ENCODE assay signal across 24 cellular contexts in the genomic region with DNA sequence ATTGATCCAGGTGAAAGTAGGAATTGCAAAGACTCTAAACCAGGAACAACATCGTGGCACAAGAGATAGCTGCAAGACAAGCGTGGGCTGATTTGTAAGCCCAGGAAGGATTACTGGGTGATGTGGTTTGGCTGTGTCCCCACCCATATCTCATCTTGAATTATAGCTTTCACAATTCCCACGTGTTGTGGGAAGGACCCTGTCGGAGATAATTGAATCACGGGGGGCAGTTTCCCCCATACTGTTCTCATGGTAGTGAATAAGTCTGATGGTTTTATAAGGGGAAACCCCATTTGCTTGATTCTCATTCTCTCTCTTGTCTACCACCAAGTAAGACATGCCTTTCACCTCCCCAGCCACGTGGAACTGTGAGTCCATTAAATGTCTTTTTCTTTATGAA. TPM values are rescaled to one million over a fixed set of nuclear protein-coding genes. Genes with fewer than 3 reads are reported as not detected.
A peak's percentile ranks its signal among the peaks of the same experiment; 100 is the strongest.
DNase-seq lines count a peak whose midpoint lies in the region; ATAC-seq lines count a peak whose summit lies in the region.
"Had no signal": no experiment of that assay in that cellular context is flagged by ENCODE, and none has a peak within 500 bp of the region (broad histone marks: within the 10 kb centered on the region; RNA-seq: fewer than 3 reads in every experiment).

No MANE protein-coding gene starts in this region.

- CTCF ChIA-PET in activated naive CD4-positive, alpha-beta T cell treated with anti-CD3 and anti-CD28 coated beads for 36 hours (lab: Charles Lee), result no interaction called here

- no peaks in the 10 kb centered on the region for H3K9me3 Mint-ChIP-seq in activated naive CD4-positive, alpha-beta T cell treated with anti-CD3 and anti-CD28 coated beads for 36 hours
- H3K9me3 Mint-ChIP-seq in activated naive CD8-positive, alpha-beta T cell (ENCODE audit: low read depth), result no peaks in the 10 kb centered on the region
- H3K9me3 Mint-ChIP-seq in stimulated activated naive CD8-positive, alpha-beta T cell treated with anti-CD3 and anti-CD28 coated beads, Interleukin-15, amount 100 ng/mL, for 72 hours, result no peaks in the 10 kb centered on the region
- H3K9me3 Mint-ChIP-seq: H9, memory B cell, neural progenitor cell had no signal

- H3K27ac Mint-ChIP-seq in activated naive CD4-positive, alpha-beta T cell treated with anti-CD3 and anti-CD28 coated beads for 36 hours, result no peak overlapping the region
- peak overlapping the region; percentile 2 for H3K27ac Mint-ChIP-seq in activated naive CD8-positive, alpha-beta T cell
- no peak overlapping the region for H3K27ac Mint-ChIP-seq in stimulated activated naive CD8-positive, alpha-beta T cell treated with anti-CD3 and anti-CD28 coated beads, Interleukin-15, amount 100 ng/mL, for 72 hours
- H3K27ac Mint-ChIP-seq: H9, memory B cell, neural progenitor cell, WTC11 had no signal

- H3K27me3 Mint-ChIP-seq in activated naive CD4-positive, alpha-beta T cell treated with anti-CD3 and anti-CD28 coated beads for 36 hours (ENCODE audit: low read depth), result peaks cover 7% of the 10 kb centered on the region
- H3K27me3 Mint-ChIP-seq in activated naive CD8-positive, alpha-beta T cell, result peaks cover 14% of the 10 kb centered on the region
- peaks cover 8% of the 10 kb centered on the region for H3K27me3 Mint-ChIP-seq in stimulated activated naive CD8-positive, alpha-beta T cell treated with anti-CD3 and anti-CD28 coated beads, Interleukin-15, amount 100 ng/mL, for 72 hours

- peak; percentile 90 for ATAC-seq in stimulated activated naive CD8-positive, alpha-beta T cell treated with anti-CD3 and anti-CD28 coated beads, Interleukin-15, amount 100 ng/mL, for 72 hours
- no peak for ATAC-seq in HG02642 (IDR thresholded peaks at IDR 0.05; ENCODE audit: poor library complexity, unreplicated experiment)
- ATAC-seq: gastrocnemius medialis, Panc1, right cardiac atrium, WTC11 had no signal

- intact Hi-C loops in activated naive CD4-positive, alpha-beta T cell treated with anti-CD3 and anti-CD28 coated beads for 36 hours (cut with micrococcal nuclease), result no loop called here

- no peak overlapping the region for H3K4me3 Mint-ChIP-seq in activated naive CD4-positive, alpha-beta T cell treated with anti-CD3 and anti-CD28 coated beads for 36 hours
- no peak overlapping the region for H3K4me3 Mint-ChIP-seq in activated naive CD8-positive, alpha-beta T cell
- H3K4me3 Mint-ChIP-seq in stimulated activated naive CD8-positive, alpha-beta T cell treated with anti-CD3 and anti-CD28 coated beads, Interleukin-15, amount 100 ng/mL, for 72 hours, result no peak overlapping the region
- H3K4me3 Mint-ChIP-seq: H9, memory B cell, neural progenitor cell, WTC11 had no signal

- peak; percentile 17 for DNase-seq in activated naive CD4-positive, alpha-beta T cell treated with anti-CD3 and anti-CD28 coated beads for 36 hours
- no peak for DNase-seq in activated naive CD4-positive, alpha-beta T cell (lab: John Stamatoyannopoulos, UW)
- DNase-seq in stimulated activated CD4-positive, alpha-beta T cell treated with anti-CD3 and anti-CD28 coated beads, Interleukin-1b, Interleukin-23, amount 100 ng/mL, for 48 hours, result peak; percentile 27
- DNase-seq in stimulated activated naive CD8-positive, alpha-beta T cell treated with anti-CD3 and anti-CD28 coated beads, Interleukin-15, amount 100 ng/mL, for 72 hours, result peak in 1 of 2 donors; percentile 21
- DNase-seq in hepatic stellate cell (ENCODE audit: low spot score), result no peak
- DNase-seq: amniotic stem cell, brain microvascular endothelial cell, Calu3, DND-41, dorsolateral prefrontal cortex, gastrocnemius medialis, H9, NCI-H2029 treated with DMSO at 0.1 percent for 48 hours, NCI-H526 treated with DMSO at 0.1 percent for 48 hours, right cardiac atrium, SW 1271, T-helper 9 cell had no signal

- no peaks in the 10 kb centered on the region for H3K36me3 Mint-ChIP-seq in activated naive CD4-positive, alpha-beta T cell treated with anti-CD3 and anti-CD28 coated beads for 36 hours (ENCODE audit: low read depth)
- no peaks in the 10 kb centered on the region for H3K36me3 Mint-ChIP-seq in activated naive CD8-positive, alpha-beta T cell
- H3K36me3 Mint-ChIP-seq: memory B cell, neural progenitor cell, WTC11 had no signal

- H3K4me1 Mint-ChIP-seq in activated naive CD4-positive, alpha-beta T cell treated with anti-CD3 and anti-CD28 coated beads for 36 hours (ENCODE audit: low read depth), result peaks cover 7% of the 10 kb centered on the region
- H3K4me1 Mint-ChIP-seq in activated naive CD8-positive, alpha-beta T cell (ENCODE audit: low read depth), result peaks cover 8% of the 10 kb centered on the region
- peaks cover 11% of the 10 kb centered on the region for H3K4me1 Mint-ChIP-seq in stimulated activated naive CD8-positive, alpha-beta T cell treated with anti-CD3 and anti-CD28 coated beads, Interleukin-15, amount 100 ng/mL, for 72 hours
- H3K4me1 Mint-ChIP-seq: memory B cell, neural progenitor cell, WTC11 had no signal

RNA-seq across cellular contexts. Expression of a gene that starts 59.5 kb away (rescaled TPM):
- not detected for total RNA-seq in activated naive CD4-positive, alpha-beta T cell treated with anti-CD3 and anti-CD28 coated beads for 36 hours
- total RNA-seq: hepatocyte had no signal

Comparison
In these comparisons a context has a peak if more than half of its experiments do, and no peak if none do; other contexts are left out.
1. DNase-seq: peak in activated naive CD4-positive, alpha-beta T cell treated with anti-CD3 and anti-CD28 coated beads for 36 hours (single experiment) and stimulated activated CD4-positive, alpha-beta T cell treated with anti-CD3 and anti-CD28 coated beads, Interleukin-1b, Interleukin-23, amount 100 ng/mL, for 48 hours (single experiment); none in activated naive CD4-positive, alpha-beta T cell (0 of 4) and hepatic stellate cell (single experiment).